Comparison of ENCODE assay signal across 10 cellular contexts in the genomic region with DNA sequence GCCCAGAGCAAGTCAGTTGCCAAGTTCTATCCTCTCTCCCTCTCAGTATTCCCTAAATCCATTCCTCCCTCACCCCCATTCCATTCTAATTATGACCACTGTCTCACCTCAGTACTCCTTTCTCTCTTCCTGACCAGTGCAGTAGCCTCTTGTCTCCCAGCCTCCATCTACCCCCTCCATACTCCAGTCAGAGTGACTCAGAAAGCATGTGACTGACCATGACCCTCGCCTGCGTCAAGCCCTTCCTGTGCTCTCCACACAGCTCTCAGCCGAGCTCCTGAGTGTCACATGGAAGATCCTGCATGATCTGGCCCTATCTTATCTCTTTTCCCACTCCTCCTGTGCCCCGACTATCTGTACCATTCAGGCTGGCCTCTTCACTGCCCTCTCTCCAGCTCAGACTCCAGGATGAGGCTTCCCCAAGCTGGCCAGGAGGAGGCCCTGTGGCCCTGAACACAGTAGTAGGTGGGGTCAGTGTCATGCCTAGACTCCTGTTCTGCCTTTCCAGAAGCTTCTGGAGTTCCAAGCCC. TPM values are rescaled to one million over a fixed set of nuclear protein-coding genes. Genes with fewer than 3 reads are reported as not detected.
DNase-seq lines count a peak whose midpoint lies in the region; ATAC-seq, FAIRE-seq and TF ChIP-seq lines count a peak whose summit lies in the region.
"Had no signal": no experiment of that assay in that cellular context is flagged by ENCODE, and none has a peak within 500 bp of the region (broad histone marks: within the 10 kb centered on the region; RNA-seq: fewer than 3 reads in every experiment).

No MANE protein-coding gene starts in this region.

- H4K20me1 ChIP-seq in OCI-LY3 (ENCODE audit: insufficient read depth, low read length) (no peaks in the 10 kb centered on the region), endothelial cell of umbilical vein (replicated peaks; ENCODE audit: control insufficient read depth, extremely low read depth, insufficient read depth, low read length) (no peaks in the 10 kb centered on the region)

- H3K4me1 ChIP-seq in OCI-LY3 (ENCODE audit: low read length): peaks cover 46% of the 10 kb centered on the region
- peaks cover 8% of the 10 kb centered on the region for H3K4me1 ChIP-seq in endothelial cell of umbilical vein (ENCODE audit: control insufficient read depth, extremely low read depth, insufficient read depth, low read length)
- H3K4me1 ChIP-seq: pancreas had no signal

- peak; percentile 88 for FAIRE-seq in endothelial cell of umbilical vein (lab: Jason Lieb, UNC)
- FAIRE-seq: pancreas had no signal

- H3K9me1 ChIP-seq in endothelial cell of umbilical vein (replicated peaks; ENCODE audit: control insufficient read depth, extremely low read depth, insufficient read depth, low read length): no peaks in the 10 kb centered on the region

- no peak for TF ChIP-seq POLR2A in endothelial cell of umbilical vein (IDR thresholded peaks at IDR 0.05; ENCODE audit: low read depth, low read length)

- ATAC-seq in GM21447 (IDR thresholded peaks at IDR 0.05; ENCODE audit: unreplicated experiment) (no peak), HG03378 (IDR thresholded peaks at IDR 0.05; ENCODE audit: unreplicated experiment) (no peak)

- H3K4me3 ChIP-seq in OCI-LY3 (ENCODE audit: low read length) (no peak overlapping the region), endothelial cell of umbilical vein (replicated peaks in 1 of 3; ENCODE audit: insufficient read depth in 1 of 3, low read depth in 1 of 3, low read length in 3 of 3) (no peak overlapping the region)
- H3K4me3 ChIP-seq: pancreas, SK-N-MC had no signal

- CTCF ChIA-PET in endothelial cell of umbilical vein (lab: Charles Lee): interaction anchor here (0.5 to 6.6 kb wide), 20 partner anchors 9 to 1111 kb away, joined by 3 to 100 read pairs (median 4); no protein-coding TSS in a partner anchor

- DNase-seq in CD1c-positive myeloid dendritic cell (ENCODE audit: extremely low spot score): peak; percentile 31
- DNase-seq in endothelial cell of umbilical vein (ENCODE audit: low read depth, low spot score): peak; percentile 72
- peak; percentile 34 for DNase-seq in mucosa of gallbladder (ENCODE audit: low spot score)
- DNase-seq in NOMO-1 treated with dmso at 0.1 percent for 144 hours (lab: John Stamatoyannopoulos, UW; ENCODE audit: unreplicated experiment): no peak
- DNase-seq in RPMI8226: no peak

- H2AFZ ChIP-seq in OCI-LY3 (ENCODE audit: low read depth, low read length) (no peak overlapping the region), endothelial cell of umbilical vein (ENCODE audit: low read depth, low read length) (peak overlapping the region; percentile 19)

- H3K4me2 ChIP-seq in OCI-LY3 (ENCODE audit: low read length): no peak overlapping the region
- H3K4me2 ChIP-seq in endothelial cell of umbilical vein (ENCODE audit: insufficient read depth, low read length): no peak overlapping the region

- H3K36me3 ChIP-seq in OCI-LY3 (replicated peaks; ENCODE audit: low read depth, low read length): no peaks in the 10 kb centered on the region
- no peaks in the 10 kb centered on the region for H3K36me3 ChIP-seq in endothelial cell of umbilical vein (ENCODE audit: control insufficient read depth in 2 of 2, extremely low read depth in 1 of 2, insufficient read depth in 2 of 2, low read length in 2 of 2)
- H3K36me3 ChIP-seq: pancreas had no signal

- H3K9me3 ChIP-seq in OCI-LY3 (ENCODE audit: insufficient read depth, low read length) (no peaks in the 10 kb centered on the region), endothelial cell of umbilical vein (replicated peaks; ENCODE audit: control insufficient read depth, insufficient read depth, low read length) (no peaks in the 10 kb centered on the region)
- H3K9me3 ChIP-seq: pancreas had no signal

- dilution Hi-C loops in endothelial cell of umbilical vein (cut with MboI; ENCODE audit: extremely low pct_ligation_motif_present, low sequenced_read_pairs): no loop called here

- no peaks in the 10 kb centered on the region for H3K27me3 ChIP-seq in OCI-LY3 (ENCODE audit: low read depth, low read length)
- H3K27me3 ChIP-seq in endothelial cell of umbilical vein (ENCODE audit: control insufficient read depth in 2 of 2, insufficient read depth in 2 of 2, low read length in 2 of 2): peaks cover 0 to 7% of the 10 kb centered on the region in 2 experiments
- H3K27me3 ChIP-seq: pancreas had no signal

- POLR2A ChIA-PET in endothelial cell of umbilical vein (lab: Charles Lee): interaction anchor here (0.6 kb wide), 1 partner anchor 782 kb away, joined by 5 read pairs; no protein-coding TSS in a partner anchor

- H3K79me2 ChIP-seq in OCI-LY3 (ENCODE audit: low read length) (no peaks in the 10 kb centered on the region), endothelial cell of umbilical vein (ENCODE audit: control insufficient read depth, insufficient read depth, low read length) (no peaks in the 10 kb centered on the region)

- H3K9ac ChIP-seq in OCI-LY3 (ENCODE audit: low read length) (peak overlapping the region; percentile 15; the same call in 1 of the 2 replicates), endothelial cell of umbilical vein (replicated peaks; ENCODE audit: extremely low read depth, insufficient read depth, low read length) (no peak overlapping the region)

- BruUV-seq in endothelial cell of umbilical vein (replicated peaks; lab: Mats Ljungman, UMichigan): no TSS peak

- TF ChIP-seq CTCF in OCI-LY3 (IDR thresholded peaks at IDR 0.05; ENCODE audit: low read depth, low read length): no peak
- no peak for TF ChIP-seq CTCF in endothelial cell of umbilical vein (IDR thresholded peaks at IDR 0.05; ENCODE audit: extremely low read depth in 1 of 2, insufficient read depth in 1 of 2, low read depth in 1 of 2, low read length in 2 of 2)

- intact Hi-C loops in endothelial cell of umbilical vein (cut with micrococcal nuclease): loop anchor here (5.0 kb wide), 1 partner anchor 84 kb away; the partner anchor contains the start of genes SPCS2 and XRRA1

- H3K27ac ChIP-seq in OCI-LY3 (ENCODE audit: low read length): no peak overlapping the region
- H3K27ac ChIP-seq in endothelial cell of umbilical vein (ENCODE audit: insufficient read depth, low read depth, low read length): no peak overlapping the region
- H3K27ac ChIP-seq: pancreas, SK-N-MC had no signal

TF ChIP-seq in endothelial cell of umbilical vein, 7 proteins besides CTCF, POLR2A, EP300 and RAD21:
- TF ChIP-seq, protein P1, sequence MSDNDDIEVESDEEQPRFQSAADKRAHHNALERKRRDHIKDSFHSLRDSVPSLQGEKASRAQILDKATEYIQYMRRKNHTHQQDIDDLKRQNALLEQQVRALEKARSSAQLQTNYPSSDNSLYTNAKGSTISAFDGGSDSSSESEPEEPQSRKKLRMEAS (IDR thresholded peaks at IDR 0.05; ENCODE audit: insufficient read depth, insufficient read length): no peak
- no peak for TF ChIP-seq POLR2AphosphoS5 (IDR thresholded peaks at IDR 0.05; ENCODE audit: insufficient read depth, low read depth, low read length)
- TF ChIP-seq EZH2 (IDR thresholded peaks at IDR 0.05; ENCODE audit: borderline replicate concordance, low read depth, low read length, severe bottlenecking): no peak
- peak; percentile 76 for TF ChIP-seq FOS (IDR thresholded peaks at IDR 0.05; ENCODE audit: borderline replicate concordance, insufficient read depth, low read length)
- peak; percentile 44 for TF ChIP-seq GATA2 (IDR thresholded peaks at IDR 0.05; ENCODE audit: insufficient read depth, insufficient read length, low read depth, low read length)
- no peak for TF ChIP-seq MYC (IDR thresholded peaks at IDR 0.05; ENCODE audit: low read depth, low read length)
- peak; percentile 40 for TF ChIP-seq JUN (IDR thresholded peaks at IDR 0.05; ENCODE audit: borderline replicate concordance, insufficient read depth, insufficient read length, low read depth)

RNA-seq across cellular contexts. Expression of gene NEU3, which starts 42.6 kb away (rescaled TPM):
- total RNA-seq in endothelial cell of umbilical vein: 7.0 and 7.6 TPM in 2 replicates
- polyA plus RNA-seq in endothelial cell of umbilical vein: 5.5 and 5.9 TPM in 2 replicates
- 3.4 and 3.6 TPM in 2 replicates for polyA plus RNA-seq in endothelial cell of umbilical vein (2011; cell fraction: cytosol; rRNA removed)
- polyA plus RNA-seq in endothelial cell of umbilical vein (2011; cell fraction: nucleus; rRNA removed): 16.1 and 19.0 TPM in 2 replicates
- 5.6 and 6.1 TPM in 2 replicates for polyA plus RNA-seq in endothelial cell of umbilical vein (2012)
- polyA minus RNA-seq in endothelial cell of umbilical vein: 21.2 and 21.9 TPM in 2 replicates
- polyA minus RNA-seq in endothelial cell of umbilical vein (2011; cell fraction: cytosol; rRNA and poly(A)+ RNA removed): 15.4 TPM
- polyA minus RNA-seq in endothelial cell of umbilical vein (2011; cell fraction: nucleus; rRNA and poly(A)+ RNA removed): 16.5 and 19.2 TPM in 2 replicates
- total RNA-seq in mucosa of gallbladder: 8.1 TPM

Comparison
In these comparisons a context has a peak if more than half of its experiments do, and no peak if none do; other contexts are left out.
1. DNase-seq: peak in CD1c-positive myeloid dendritic cell (single experiment), endothelial cell of umbilical vein (single experiment) and mucosa of gallbladder (single experiment); none in NOMO-1 treated with dmso at 0.1 percent for 144 hours (single experiment) and RPMI8226 (single experiment).